In genomic region chr7:97026705-97027426, GRCh38 we compare ENCODE assay signal across 8 cellular contexts. TPM values are rescaled to one million over a fixed set of nuclear protein-coding genes. Genes with fewer than 3 reads are reported as not detected.
DNase-seq lines count a peak whose midpoint lies in the region; ATAC-seq, FAIRE-seq and TF ChIP-seq lines count a peak whose summit lies in the region.

No MANE protein-coding gene starts in this region.

- peak overlapping the region; percentile 81 for H2AFZ ChIP-seq in HepG2 (ENCODE audit: low read length)

- H3K4me3 ChIP-seq in HepG2 (replicated peaks in 1 of 3; ENCODE audit: insufficient read depth in 1 of 3, low read depth in 2 of 3, low read length in 3 of 3): peak overlapping the region; percentile 53 to 77 (median 68)

- H3K79me2 ChIP-seq in HepG2 (ENCODE audit: insufficient read depth, low read length): no peaks in the 10 kb centered on the region

- peaks cover 24% of the 10 kb centered on the region for H3K4me1 ChIP-seq in HepG2 (ENCODE audit: insufficient read depth, low read length)

- H3K36me3 Mint-ChIP-seq in activated naive CD4-positive, alpha-beta T cell treated with anti-CD3 and anti-CD28 coated beads, Interleukin-2, amount 10 ng/mL, durations not matched to agents 7 days and 5 days: peaks cover 7% of the 10 kb centered on the region
- peaks cover 8% of the 10 kb centered on the region for H3K36me3 Mint-ChIP-seq in activated T-helper 1 cell treated with anti-CD3 and anti-CD28 coated beads, Interleukin-12 subunit alpha, Interleukin-12 subunit beta, Interleukin-2, Interleukin-4 antibody, amounts not matched to agents 30 ng/mL and 10 ng/mL and 1 ng/mL, durations not matched to agents 14 hours and 24 hours and 36 hours (ENCODE audit: low read depth)

- peak overlapping the region; percentile 98 for H3K4me2 ChIP-seq in HepG2 (ENCODE audit: low read depth, low read length)

- H3K9me3 ChIP-seq in HepG2 (ENCODE audit: low read length): no peaks in the 10 kb centered on the region

- TF ChIP-seq RAD21 in HepG2 (CRISPR knock-in tag; IDR thresholded peaks at IDR 0.05): no peak

- DNase-seq in activated naive CD4-positive, alpha-beta T cell treated with anti-CD3 and anti-CD28 coated beads, Interleukin-2, amount 10 ng/mL, durations not matched to agents 7 days and 5 days: no peak
- DNase-seq in activated naive CD4-positive, alpha-beta T cell (lab: John Stamatoyannopoulos, UW): no peak
- no peak for DNase-seq in activated T-helper 1 cell treated with anti-CD3 and anti-CD28 coated beads, Interleukin-12 subunit alpha, Interleukin-12 subunit beta, Interleukin-2, Interleukin-4 antibody, amounts not matched to agents 30 ng/mL and 10 ng/mL and 1 ng/mL, durations not matched to agents 14 hours and 24 hours and 36 hours (ENCODE audit: low spot score)
- DNase-seq in HepG2 (ENCODE audit: low spot score): no peak
- DNase-seq in urothelium cell line (ENCODE audit: low spot score): no peak
- no peak for DNase-seq in GM19238 (ENCODE audit: insufficient read length, low spot score)
- DNase-seq in LoVo (ENCODE audit: low spot score): no peak

- peaks cover 0 to 42% of the 10 kb centered on the region in 2 experiments; a peak in 4 of 5 replicates for H3K27me3 ChIP-seq in HepG2 (ENCODE audit: control insufficient read depth in 1 of 2, insufficient read depth in 2 of 2, low read length in 2 of 2)

- TF ChIP-seq POLR2A in HepG2 (IDR thresholded peaks at IDR 0.05; ENCODE audit: insufficient read depth in 1 of 2, low read depth in 2 of 2, low read length in 2 of 2): no peak

- no peaks in the 10 kb centered on the region for H3K9me3 Mint-ChIP-seq in activated naive CD4-positive, alpha-beta T cell treated with anti-CD3 and anti-CD28 coated beads, Interleukin-2, amount 10 ng/mL, durations not matched to agents 7 days and 5 days
- H3K9me3 Mint-ChIP-seq in activated T-helper 1 cell treated with anti-CD3 and anti-CD28 coated beads, Interleukin-12 subunit alpha, Interleukin-12 subunit beta, Interleukin-2, Interleukin-4 antibody, amounts not matched to agents 30 ng/mL and 10 ng/mL and 1 ng/mL, durations not matched to agents 14 hours and 24 hours and 36 hours: no peaks in the 10 kb centered on the region

- 66% methylated on average over 17 of the region's 17 CpGs for WGBS in HepG2 (ENCODE audit: low lambda C conversion rate)

- FAIRE-seq in HepG2 (lab: Jason Lieb, UNC) (no peak), urothelium cell line (lab: Jason Lieb, UNC) (peak; percentile 9)

- H4K20me1 ChIP-seq in HepG2 (ENCODE audit: insufficient read depth, low read length): no peaks in the 10 kb centered on the region

- no peak overlapping the region for H3K27ac ChIP-seq in HepG2 (ENCODE audit: extremely low read length, insufficient read depth, low read length)

- POLR2A ChIA-PET in HepG2 (lab: Yijun Ruan, JAX): interaction anchor here (1.3 to 1.4 kb wide), 2 partner anchors 10 to 21 kb away, joined by 9 to 16 read pairs; partner anchors contain the start of gene DLX6

- H3K4me3 Mint-ChIP-seq in activated naive CD4-positive, alpha-beta T cell treated with anti-CD3 and anti-CD28 coated beads, Interleukin-2, amount 10 ng/mL, durations not matched to agents 7 days and 5 days: no peak overlapping the region
- peak overlapping the region; percentile 20 for H3K4me3 Mint-ChIP-seq in activated T-helper 1 cell treated with anti-CD3 and anti-CD28 coated beads, Interleukin-12 subunit alpha, Interleukin-12 subunit beta, Interleukin-2, Interleukin-4 antibody, amounts not matched to agents 30 ng/mL and 10 ng/mL and 1 ng/mL, durations not matched to agents 14 hours and 24 hours and 36 hours

- H3K27me3 Mint-ChIP-seq in activated naive CD4-positive, alpha-beta T cell treated with anti-CD3 and anti-CD28 coated beads, Interleukin-2, amount 10 ng/mL, durations not matched to agents 7 days and 5 days: peaks cover 67% of the 10 kb centered on the region
- peaks cover 73% of the 10 kb centered on the region for H3K27me3 Mint-ChIP-seq in activated T-helper 1 cell treated with anti-CD3 and anti-CD28 coated beads, Interleukin-12 subunit alpha, Interleukin-12 subunit beta, Interleukin-2, Interleukin-4 antibody, amounts not matched to agents 30 ng/mL and 10 ng/mL and 1 ng/mL, durations not matched to agents 14 hours and 24 hours and 36 hours (ENCODE audit: insufficient read depth)

- TF ChIP-seq EP300 in HepG2 (IDR thresholded peaks at IDR 0.05; ENCODE audit: low read depth in 2 of 2, low read length in 2 of 2) (no peak), HepG2 (CRISPR knock-in tag; IDR thresholded peaks at IDR 0.05; ENCODE audit: borderline replicate concordance) (no peak)

- no peak for TF ChIP-seq CTCF in HepG2 (CRISPR knock-in tag; IDR thresholded peaks at IDR 0.05)

- H3K27ac Mint-ChIP-seq in activated naive CD4-positive, alpha-beta T cell treated with anti-CD3 and anti-CD28 coated beads, Interleukin-2, amount 10 ng/mL, durations not matched to agents 7 days and 5 days: peak overlapping the region; percentile 67
- H3K27ac Mint-ChIP-seq in activated T-helper 1 cell treated with anti-CD3 and anti-CD28 coated beads, Interleukin-12 subunit alpha, Interleukin-12 subunit beta, Interleukin-2, Interleukin-4 antibody, amounts not matched to agents 30 ng/mL and 10 ng/mL and 1 ng/mL, durations not matched to agents 14 hours and 24 hours and 36 hours: no peak overlapping the region

- no peaks in the 10 kb centered on the region for H3K36me3 ChIP-seq in HepG2 (replicated peaks in 1 of 2; ENCODE audit: control insufficient read depth in 1 of 2, insufficient read depth in 2 of 2, low read length in 2 of 2)

- CTCF ChIA-PET in activated naive CD4-positive, alpha-beta T cell treated with anti-CD3 and anti-CD28 coated beads, Interleukin-2, amount 10 ng/mL, durations not matched to agents 7 days and 5 days (lab: Charles Lee): interaction anchor here (0.8 to 3.3 kb wide), 22 partner anchors 9 to 1110 kb away, joined by 3 to 29 read pairs (median 4); no protein-coding TSS in a partner anchor
- CTCF ChIA-PET in HepG2 (lab: Yijun Ruan, JAX; ENCODE audit: low intra/inter-chr PET ratio, low total read pairs): interaction anchor here (1.3 to 2.7 kb wide), 4 partner anchors 249 to 951 kb away, joined by 6 to 15 read pairs (median 10); no protein-coding TSS in a partner anchor

- peaks cover 36% of the 10 kb centered on the region for H3K4me1 Mint-ChIP-seq in activated naive CD4-positive, alpha-beta T cell treated with anti-CD3 and anti-CD28 coated beads, Interleukin-2, amount 10 ng/mL, durations not matched to agents 7 days and 5 days
- peaks cover 27% of the 10 kb centered on the region for H3K4me1 Mint-ChIP-seq in activated T-helper 1 cell treated with anti-CD3 and anti-CD28 coated beads, Interleukin-12 subunit alpha, Interleukin-12 subunit beta, Interleukin-2, Interleukin-4 antibody, amounts not matched to agents 30 ng/mL and 10 ng/mL and 1 ng/mL, durations not matched to agents 14 hours and 24 hours and 36 hours (ENCODE audit: low read depth)

- intact Hi-C loops in activated T-helper 1 cell treated with anti-CD3 and anti-CD28 coated beads, Interleukin-12 subunit alpha, Interleukin-12 subunit beta, Interleukin-2, Interleukin-4 antibody, amounts not matched to agents 30 ng/mL and 10 ng/mL and 1 ng/mL, durations not matched to agents 14 hours and 24 hours and 36 hours (cut with micrococcal nuclease): loop anchor here (1.0 to 5.0 kb wide), 4 partner anchors 35 to 1111 kb away; no protein-coding TSS in a partner anchor
- intact Hi-C loops in HepG2 (cut with micrococcal nuclease; ENCODE audit: unreplicated experiment): loop anchor here (1.0 to 10.0 kb wide), 6 partner anchors 249 to 1110 kb away; no protein-coding TSS in a partner anchor

- in situ Hi-C loops in HepG2 (cut with HindIII; ENCODE audit: extremely low pct_ligation_motif_present, low pct_unique_long_range_greater_than_20kb): loop anchor here (10.0 to 25.0 kb wide), 4 partner anchors 242 to 1115 kb away; no protein-coding TSS in a partner anchor

- peak overlapping the region; percentile 35; the same call in 1 of the 2 replicates for H3K9ac ChIP-seq in HepG2 (ENCODE audit: insufficient read depth, low read depth, low read length)

- ATAC-seq in HepG2: no peak
- no peak for ATAC-seq in GM18519 (IDR thresholded peaks at IDR 0.05; ENCODE audit: low FRiP score, unreplicated experiment)

- no TSS peak for BruUV-seq in HepG2 (replicated peaks; lab: Mats Ljungman, UMichigan)

RNA-seq across cellular contexts. Expression of gene DLX5, which starts 2.2 kb away (rescaled TPM):
- total RNA-seq in activated T-helper 1 cell treated with anti-CD3 and anti-CD28 coated beads, Interleukin-12 subunit alpha, Interleukin-12 subunit beta, Interleukin-2, Interleukin-4 antibody, amounts not matched to agents 30 ng/mL and 10 ng/mL and 1 ng/mL, durations not matched to agents 14 hours and 24 hours and 36 hours: not detected in 2 replicates
- total RNA-seq in HepG2 (2016; rRNA removed; fragmentation: Illumina TruSeq; extraction: Trizol): not detected in 2 replicates
- not detected in 2 replicates for total RNA-seq in HepG2 (2016; cell fraction: cytosol; rRNA removed; fragmentation: Illumina TruSeq; extraction: Trizol; ENCODE audit: low read depth)
- total RNA-seq in HepG2 (2016; cell fraction: insoluble cytoplasmic fraction; rRNA removed; fragmentation: Illumina TruSeq; extraction: Trizol): not detected in 2 replicates
- total RNA-seq in HepG2 (2016; cell fraction: membrane; rRNA removed; fragmentation: Illumina TruSeq; extraction: Trizol): not detected in 2 replicates
- total RNA-seq in HepG2 (2016; cell fraction: nucleus; rRNA removed; fragmentation: Illumina TruSeq; extraction: Trizol): not detected in 2 replicates
- not detected in 2 replicates for polyA plus RNA-seq in HepG2 (2011; rRNA removed)
- polyA plus RNA-seq in HepG2 (2011; cell fraction: cytosol; rRNA removed): not detected in 2 replicates
- polyA plus RNA-seq in HepG2 (2011; cell fraction: nucleus; rRNA removed): not detected in 2 replicates
- polyA plus RNA-seq in HepG2 (2012): not detected in 2 replicates
- not detected in 2 replicates for polyA plus RNA-seq in HepG2 (2016; cell fraction: cytosol; fragmentation: Illumina TruSeq; extraction: Trizol; ENCODE audit: low read depth)
- polyA plus RNA-seq in HepG2 (2016; cell fraction: insoluble cytoplasmic fraction; fragmentation: Illumina TruSeq; extraction: Trizol; ENCODE audit: low read depth): not detected in 2 replicates
- not detected in 2 replicates for polyA plus RNA-seq in HepG2 (2016; cell fraction: membrane; fragmentation: Illumina TruSeq; extraction: Trizol; ENCODE audit: low read depth)
- not detected in 2 replicates for polyA plus RNA-seq in HepG2 (2016; cell fraction: nucleus; fragmentation: Illumina TruSeq; extraction: Trizol; ENCODE audit: insufficient read depth, low read depth)
- polyA minus RNA-seq in HepG2 (2011; rRNA and poly(A)+ RNA removed; ENCODE audit: low replicate concordance): not detected in 2 replicates
- polyA minus RNA-seq in HepG2 (2011; cell fraction: cytosol; rRNA and poly(A)+ RNA removed): not detected in 2 replicates
- not detected in 2 replicates for polyA minus RNA-seq in HepG2 (2011; cell fraction: nucleus; rRNA and poly(A)+ RNA removed)

RNA-seq across cellular contexts. Expression of gene DLX6, which starts 21.5 kb away (rescaled TPM):
- total RNA-seq in activated T-helper 1 cell treated with anti-CD3 and anti-CD28 coated beads, Interleukin-12 subunit alpha, Interleukin-12 subunit beta, Interleukin-2, Interleukin-4 antibody, amounts not matched to agents 30 ng/mL and 10 ng/mL and 1 ng/mL, durations not matched to agents 14 hours and 24 hours and 36 hours: not detected in 2 replicates
- 4.5 and 5.5 TPM in 2 replicates for total RNA-seq in HepG2 (2016; rRNA removed; fragmentation: Illumina TruSeq; extraction: Trizol)
- total RNA-seq in HepG2 (2016; cell fraction: cytosol; rRNA removed; fragmentation: Illumina TruSeq; extraction: Trizol; ENCODE audit: low read depth): 3.3 and 4.7 TPM in 2 replicates
- 3.5 and 5.4 TPM in 2 replicates for total RNA-seq in HepG2 (2016; cell fraction: insoluble cytoplasmic fraction; rRNA removed; fragmentation: Illumina TruSeq; extraction: Trizol)
- 5.4 and 5.6 TPM in 2 replicates for total RNA-seq in HepG2 (2016; cell fraction: membrane; rRNA removed; fragmentation: Illumina TruSeq; extraction: Trizol)
- 6.2 and 7.9 TPM in 2 replicates for total RNA-seq in HepG2 (2016; cell fraction: nucleus; rRNA removed; fragmentation: Illumina TruSeq; extraction: Trizol)
- 2.4 and 3.5 TPM in 2 replicates for polyA plus RNA-seq in HepG2 (2011; rRNA removed)
- polyA plus RNA-seq in HepG2 (2011; cell fraction: cytosol; rRNA removed): 2.6 and 2.9 TPM in 2 replicates
- polyA plus RNA-seq in HepG2 (2011; cell fraction: nucleus; rRNA removed): 5.8 and 7.3 TPM in 2 replicates
- polyA plus RNA-seq in HepG2 (2012): 4.5 and 5.0 TPM in 2 replicates
- polyA plus RNA-seq in HepG2 (2016; cell fraction: cytosol; fragmentation: Illumina TruSeq; extraction: Trizol; ENCODE audit: low read depth): 1.5 and 1.8 TPM in 2 replicates
- 6.9 and 8.6 TPM in 2 replicates for polyA plus RNA-seq in HepG2 (2016; cell fraction: insoluble cytoplasmic fraction; fragmentation: Illumina TruSeq; extraction: Trizol; ENCODE audit: low read depth)
- 3.4 and 4.2 TPM in 2 replicates for polyA plus RNA-seq in HepG2 (2016; cell fraction: membrane; fragmentation: Illumina TruSeq; extraction: Trizol; ENCODE audit: low read depth)
- 13.3 and 14.1 TPM in 2 replicates for polyA plus RNA-seq in HepG2 (2016; cell fraction: nucleus; fragmentation: Illumina TruSeq; extraction: Trizol; ENCODE audit: insufficient read depth, low read depth)
- polyA minus RNA-seq in HepG2 (2011; rRNA and poly(A)+ RNA removed; ENCODE audit: low replicate concordance): 3.2 TPM in 1 of 2 replicates, not detected in the other
- polyA minus RNA-seq in HepG2 (2011; cell fraction: cytosol; rRNA and poly(A)+ RNA removed): 2.5 and 2.8 TPM in 2 replicates
- polyA minus RNA-seq in HepG2 (2011; cell fraction: nucleus; rRNA and poly(A)+ RNA removed): 7.8 and 15.5 TPM in 2 replicates
